6 cellular contexts compared by ENCODE assay signal in the genomic region with DNA sequence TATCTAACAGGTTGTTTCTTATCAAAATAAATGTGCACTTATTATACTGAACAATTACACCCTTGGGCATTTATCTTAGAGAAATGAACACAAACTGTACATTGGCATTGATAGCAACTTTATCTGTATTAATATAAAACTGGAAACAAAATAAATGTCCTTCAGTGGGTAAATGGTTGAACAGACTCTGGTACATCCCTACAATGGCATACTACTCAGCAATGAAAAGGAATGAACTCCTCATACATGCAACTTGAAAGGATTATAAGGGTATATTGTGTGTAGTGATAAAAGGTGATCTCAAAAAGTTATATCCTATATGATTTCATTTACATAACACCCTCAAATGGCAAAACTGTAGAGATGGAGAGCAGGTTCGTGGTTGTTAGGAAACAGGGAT.
"Had no signal": no experiment of that assay in that cellular context is flagged by ENCODE, and none has a peak within 500 bp of the region (broad histone marks: within the 10 kb centered on the region; RNA-seq: fewer than 3 reads in every experiment).

No MANE protein-coding gene starts in this region.

- H3K27ac ChIP-seq: HL-60, KMS-11 had no signal

- ATAC-seq: HepG2 had no signal

- H3K9ac ChIP-seq: KMS-11 had no signal

- FAIRE-seq: HepG2 had no signal

- DNase-seq: IMR-90, KBM-7, KG1 had no signal

- H3K4me2 ChIP-seq: KMS-11 had no signal
